In the genomic region with DNA sequence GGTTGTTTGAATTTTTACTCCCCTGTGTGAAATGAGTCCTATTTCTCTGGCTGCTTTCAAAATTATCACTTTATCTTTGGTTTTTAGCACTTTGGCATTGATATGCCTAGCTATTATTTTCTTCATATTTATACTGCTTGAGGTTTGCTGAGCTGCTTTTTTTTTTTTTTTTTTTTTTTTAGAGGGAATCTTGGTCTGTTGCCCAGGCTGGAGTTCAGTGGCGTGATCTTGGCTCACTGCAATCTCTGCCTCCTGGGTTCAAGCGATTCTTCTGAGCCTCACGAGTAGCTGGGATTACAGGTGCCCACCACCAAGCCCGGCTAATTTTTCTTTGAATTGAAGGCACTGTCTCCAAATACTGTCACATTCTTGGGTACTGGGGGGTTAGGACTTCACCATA, we compare ENCODE assay signal across 26 cellular contexts.
"Had no signal": no experiment of that assay in that cellular context is flagged by ENCODE, and none has a peak within 500 bp of the region (broad histone marks: within the 10 kb centered on the region; RNA-seq: fewer than 3 reads in every experiment).

No MANE protein-coding gene starts in this region.

- H3K4me1 ChIP-seq: lower lobe of right lung, psoas muscle, right atrium auricular region, right lobe of liver, tibial nerve, uterus had no signal

- H3K9me3 ChIP-seq: lower lobe of right lung, neutrophil, psoas muscle, right atrium auricular region, right lobe of liver, tibial nerve, uterus had no signal

- H3K27ac Mint-ChIP-seq: naive thymus-derived CD8-positive, alpha-beta T cell; nephron; neural progenitor cell; stimulated activated memory B cell treated with anti-CD40 and anti-IgM and Interleukin-4, amounts not matched to agents 10 μg/mL and 1 μg/mL and 100 μg/mL, for 72 hours; stimulated activated naive CD8-positive, alpha-beta T cell treated with anti-CD3 and anti-CD28 coated beads, Interleukin-15, amount 100 ng/mL, for 72 hours; type B pancreatic cell had no signal

- DNase-seq: hypothalamus; islet precursor cell; left ventricle myocardium superior; lower lobe of right lung; mammary epithelial cell; mesenchymal stem cell; naive thymus-derived CD8-positive, alpha-beta T cell; occipital lobe; psoas muscle; right lobe of liver; stimulated activated CD4-positive, alpha-beta T cell treated with anti-CD3 and anti-CD28 coated beads, Interleukin-1b, Interleukin-23, amount 100 ng/mL, for 48 hours; stimulated activated CD4-positive, alpha-beta T cell treated with anti-CD3 and anti-CD28 coated beads, Interleukin-2, amount 100 ng/mL, for 48 hours; stimulated activated CD4-positive, alpha-beta T cell treated with anti-CD3 and anti-CD28 coated beads, Interleukin-4, amount 100 ng/mL, for 4 hours; stimulated activated CD8-positive, alpha-beta memory T cell treated with anti-CD3 and anti-CD28 coated beads, Interleukin-4, amount 100 ng/mL, for 48 hours; stimulated activated naive CD4-positive, alpha-beta T cell treated with Interleukin-2 at 50 U/mL for 16 hours; stimulated activated naive CD8-positive, alpha-beta T cell treated with anti-CD3 and anti-CD28 coated beads, Interleukin-15, amount 100 ng/mL, for 72 hours; substantia nigra; uterus had no signal

- H3K27ac ChIP-seq: lower lobe of right lung, neural progenitor cell, psoas muscle, right atrium auricular region, right lobe of liver, tibial nerve, uterus had no signal

- H3K4me3 Mint-ChIP-seq: naive thymus-derived CD8-positive, alpha-beta T cell; nephron; neural progenitor cell; stimulated activated memory B cell treated with anti-CD40 and anti-IgM and Interleukin-4, amounts not matched to agents 10 μg/mL and 1 μg/mL and 100 μg/mL, for 72 hours; stimulated activated naive CD8-positive, alpha-beta T cell treated with anti-CD3 and anti-CD28 coated beads, Interleukin-15, amount 100 ng/mL, for 72 hours; type B pancreatic cell had no signal

- H3K9me3 Mint-ChIP-seq: neural progenitor cell; stimulated activated memory B cell treated with anti-CD40 and anti-IgM and Interleukin-4, amounts not matched to agents 10 μg/mL and 1 μg/mL and 100 μg/mL, for 72 hours; stimulated activated naive CD8-positive, alpha-beta T cell treated with anti-CD3 and anti-CD28 coated beads, Interleukin-15, amount 100 ng/mL, for 72 hours; type B pancreatic cell had no signal

- H3K4me1 Mint-ChIP-seq: nephron; stimulated activated memory B cell treated with anti-CD40 and anti-IgM and Interleukin-4, amounts not matched to agents 10 μg/mL and 1 μg/mL and 100 μg/mL, for 72 hours had no signal

- H3K27me3 Mint-ChIP-seq: naive thymus-derived CD8-positive, alpha-beta T cell; stimulated activated memory B cell treated with anti-CD40 and anti-IgM and Interleukin-4, amounts not matched to agents 10 μg/mL and 1 μg/mL and 100 μg/mL, for 72 hours; stimulated activated naive CD8-positive, alpha-beta T cell treated with anti-CD3 and anti-CD28 coated beads, Interleukin-15, amount 100 ng/mL, for 72 hours; type B pancreatic cell had no signal

- H3K27me3 ChIP-seq: neural progenitor cell, neutrophil, right atrium auricular region, right lobe of liver, tibial nerve, uterus had no signal

- H3K36me3 ChIP-seq: uterus had no signal

- H3K4me3 ChIP-seq: lower lobe of right lung, neural progenitor cell, psoas muscle, right atrium auricular region, right lobe of liver, smooth muscle cell, tibial nerve, uterus had no signal
